ENCODE assay signal across 29 cellular contexts in the genomic region with DNA sequence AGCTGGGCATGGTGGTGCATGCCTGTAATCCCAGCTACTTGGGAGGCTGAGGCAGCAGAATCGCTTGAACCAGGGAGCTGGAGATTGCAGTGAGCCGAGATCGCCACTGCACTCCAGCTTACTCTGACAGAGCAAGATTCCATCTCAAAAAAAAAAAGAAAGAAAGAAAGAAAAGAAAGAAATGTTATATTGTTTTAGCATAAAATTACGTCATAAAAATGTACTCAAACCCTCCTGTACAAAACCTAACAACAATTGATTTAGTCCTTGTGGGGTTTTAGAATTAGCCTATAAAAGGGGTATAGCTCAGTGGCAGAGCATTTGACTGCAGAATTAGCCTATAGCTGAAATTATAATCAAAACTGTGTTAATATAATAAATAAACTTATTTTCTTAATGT.
"Had no signal": no experiment of that assay in that cellular context is flagged by ENCODE, and none has a peak within 500 bp of the region (broad histone marks: within the 10 kb centered on the region; RNA-seq: fewer than 3 reads in every experiment).

No MANE protein-coding gene starts in this region.

- H3K4me3 Mint-ChIP-seq: activated CD4-positive, alpha-beta memory T cell treated with anti-CD3 and anti-CD28 coated beads, Interleukin-2, amount 10 ng/mL, durations not matched to agents 7 days and 5 days; activated CD4-positive, alpha-beta T cell treated with anti-CD3 and anti-CD28 coated beads, Interleukin-2, amount 10 ng/mL, durations not matched to agents 7 days and 5 days; activated naive CD8-positive, alpha-beta T cell; activated T-cell treated with anti-CD3 and anti-CD28 coated beads, Interleukin-2, amount 50 U/mL, for 24 hours; activated T-cell treated with anti-CD3 and anti-CD28 coated beads, Interleukin-2, amount 50 U/mL, for 72 hours; central memory CD8-positive, alpha-beta T cell; dendritic cell treated with granulocyte-macrophage colony-stimulating factor and Interleukin-4, amounts not matched to agents 40 ng/mL and 50 ng/mL, for 4 days had no signal

- DNase-seq: activated CD4-positive, alpha-beta memory T cell treated with anti-CD3 and anti-CD28 coated beads, Interleukin-2, amount 10 ng/mL, durations not matched to agents 7 days and 5 days; activated CD4-positive, alpha-beta T cell treated with anti-CD3 and anti-CD28 coated beads for 1 hour; activated CD4-positive, alpha-beta T cell treated with anti-CD3 and anti-CD28 coated beads for 4 hours; activated CD4-positive, alpha-beta T cell treated with anti-CD3 and anti-CD28 coated beads, Interleukin-2, amount 10 ng/mL, durations not matched to agents 7 days and 5 days; activated CD4-positive, alpha-beta T cell treated with anti-CD3 and anti-CD28 coated beads, Interleukin-2, amount 50 U/mL, for 4 hours; activated CD8-positive, alpha-beta memory T cell treated with anti-CD3 and anti-CD28 coated beads, Interleukin-2, amount 50 U/mL, for 48 hours; activated gamma-delta T cell; activated naive CD4-positive, alpha-beta T cell; activated naive CD4-positive, alpha-beta T cell treated with anti-CD3 and anti-CD28 coated beads, Interleukin-2, amount 50 U/mL, for 16 hours; activated T-cell treated with anti-CD3 and anti-CD28 coated beads for 4 hours; activated T-cell treated with anti-CD3 and anti-CD28 coated beads, Interleukin-2, amount 50 U/mL, for 24 hours; activated T-cell treated with anti-CD3 and anti-CD28 coated beads, Interleukin-2, amount 50 U/mL, for 72 hours; amniotic stem cell; anterior cingulate cortex; brain microvascular endothelial cell; dorsolateral prefrontal cortex; effector memory CD4-positive, alpha-beta T cell; erythroblast; foreskin keratinocyte; heart right ventricle; T-helper 2 cell had no signal

- H3K4me3 ChIP-seq: coronary artery, dorsolateral prefrontal cortex, esophagus muscularis mucosa, gastroesophageal sphincter, heart right ventricle had no signal

- ATAC-seq: activated T-cell treated with anti-CD3 and anti-CD28 coated beads, Interleukin-2, amount 50 U/mL, for 72 hours; foreskin keratinocyte; gastroesophageal sphincter; heart right ventricle had no signal

- H3K27me3 Mint-ChIP-seq: activated CD4-positive, alpha-beta memory T cell treated with anti-CD3 and anti-CD28 coated beads, Interleukin-2, amount 10 ng/mL, durations not matched to agents 7 days and 5 days; activated CD4-positive, alpha-beta T cell treated with anti-CD3 and anti-CD28 coated beads, Interleukin-2, amount 10 ng/mL, durations not matched to agents 7 days and 5 days; activated naive CD8-positive, alpha-beta T cell; activated T-cell treated with anti-CD3 and anti-CD28 coated beads, Interleukin-2, amount 50 U/mL, for 24 hours; central memory CD8-positive, alpha-beta T cell; dendritic cell treated with granulocyte-macrophage colony-stimulating factor and Interleukin-4, amounts not matched to agents 40 ng/mL and 50 ng/mL, for 4 days had no signal

- FAIRE-seq: astrocyte, bronchial epithelial cell had no signal

- H3K9me3 ChIP-seq: esophagus muscularis mucosa, gastroesophageal sphincter, heart right ventricle had no signal

- H3K9me3 Mint-ChIP-seq: activated CD4-positive, alpha-beta memory T cell treated with anti-CD3 and anti-CD28 coated beads, Interleukin-2, amount 10 ng/mL, durations not matched to agents 7 days and 5 days; activated CD4-positive, alpha-beta T cell treated with anti-CD3 and anti-CD28 coated beads, Interleukin-2, amount 10 ng/mL, durations not matched to agents 7 days and 5 days; activated T-cell treated with anti-CD3 and anti-CD28 coated beads, Interleukin-2, amount 50 U/mL, for 24 hours; activated T-cell treated with anti-CD3 and anti-CD28 coated beads, Interleukin-2, amount 50 U/mL, for 72 hours; central memory CD8-positive, alpha-beta T cell; dendritic cell treated with granulocyte-macrophage colony-stimulating factor and Interleukin-4, amounts not matched to agents 40 ng/mL and 50 ng/mL, for 4 days had no signal

- H3K27ac ChIP-seq: brain microvascular endothelial cell, coronary artery, dorsolateral prefrontal cortex, esophagus muscularis mucosa, foreskin keratinocyte, gastroesophageal sphincter, heart right ventricle had no signal

- H3K4me1 ChIP-seq: foreskin keratinocyte, gastroesophageal sphincter had no signal

- H3K36me3 ChIP-seq: brain microvascular endothelial cell, esophagus muscularis mucosa, gastroesophageal sphincter, heart right ventricle had no signal

- H3K27ac Mint-ChIP-seq: activated CD4-positive, alpha-beta memory T cell treated with anti-CD3 and anti-CD28 coated beads, Interleukin-2, amount 10 ng/mL, durations not matched to agents 7 days and 5 days; activated CD4-positive, alpha-beta T cell treated with anti-CD3 and anti-CD28 coated beads, Interleukin-2, amount 10 ng/mL, durations not matched to agents 7 days and 5 days; activated naive CD8-positive, alpha-beta T cell; activated T-cell treated with anti-CD3 and anti-CD28 coated beads, Interleukin-2, amount 50 U/mL, for 24 hours; dendritic cell treated with granulocyte-macrophage colony-stimulating factor and Interleukin-4, amounts not matched to agents 40 ng/mL and 50 ng/mL, for 4 days had no signal

- H3K27me3 ChIP-seq: brain microvascular endothelial cell, esophagus muscularis mucosa, gastroesophageal sphincter had no signal
